In the genomic region with DNA sequence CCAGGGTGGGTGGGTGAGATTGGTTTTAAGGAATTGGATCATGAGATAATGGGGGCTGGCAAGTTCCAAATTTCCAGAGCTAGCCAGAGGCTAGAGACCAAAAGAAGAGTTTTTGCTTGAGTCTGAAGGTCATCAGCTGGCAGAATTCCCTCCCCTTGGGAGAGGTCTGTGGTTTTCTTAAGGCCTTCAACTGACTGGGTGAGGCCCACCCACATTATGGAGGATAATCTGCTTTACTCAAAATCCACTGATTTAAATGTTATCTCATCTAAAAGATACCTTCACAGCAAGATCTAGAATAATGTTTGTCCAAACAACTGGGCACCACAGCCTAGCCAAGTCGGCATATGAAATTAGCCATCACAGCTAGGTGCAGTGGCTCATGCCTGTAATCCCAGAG, we compare ENCODE assay signal across 8 cellular contexts.
"Had no signal": no experiment of that assay in that cellular context is flagged by ENCODE, and none has a peak within 500 bp of the region (broad histone marks: within the 10 kb centered on the region; RNA-seq: fewer than 3 reads in every experiment).

No MANE protein-coding gene starts in this region.

- H3K9ac ChIP-seq: KMS-11 had no signal

- H3K27ac Mint-ChIP-seq: IgD-negative memory B cell had no signal

- H3K4me3 Mint-ChIP-seq: IgD-negative memory B cell had no signal

- FAIRE-seq: HepG2, HTR-8/SVneo had no signal

- DNase-seq: IMR-90, KBM-7, KG1 had no signal

- H3K4me2 ChIP-seq: KMS-11 had no signal

- ATAC-seq: HepG2 had no signal

- H3K4me1 Mint-ChIP-seq: IgD-negative memory B cell had no signal

- H3K27ac ChIP-seq: HL-60, KMS-11 had no signal
